Comparison of ENCODE assay signal across 8 cellular contexts in genomic region chr5:103260951-103261350, GRCh38. TPM values are rescaled to one million over a fixed set of nuclear protein-coding genes. Genes with fewer than 3 reads are reported as not detected.
DNase-seq lines count a peak whose midpoint lies in the region; ATAC-seq and TF ChIP-seq lines count a peak whose summit lies in the region.

No MANE protein-coding gene starts in this region.

- H3F3A ChIP-seq in smooth muscle cell (ENCODE audit: low read depth), result peaks cover 3% of the 10 kb centered on the region

- CTCF ChIA-PET in activated naive CD4-positive, alpha-beta T cell treated with anti-CD3 and anti-CD28 coated beads, Interleukin-2, amount 10 ng/mL, durations not matched to agents 7 days and 5 days (lab: Charles Lee), result interaction anchor here (1.5 kb wide), 1 partner anchor 214 kb away, joined by 3 read pairs; no protein-coding TSS in a partner anchor

- H3K36me3 ChIP-seq in OCI-LY3 (replicated peaks; ENCODE audit: low read depth, low read length), result no peaks in the 10 kb centered on the region
- no peaks in the 10 kb centered on the region for H3K36me3 ChIP-seq in smooth muscle cell (ENCODE audit: low read depth)

- no peak overlapping the region for H2AFZ ChIP-seq in OCI-LY3 (ENCODE audit: low read depth, low read length)
- no peak overlapping the region for H2AFZ ChIP-seq in smooth muscle cell (ENCODE audit: low read depth)

- TF ChIP-seq CTCF in OCI-LY3 (IDR thresholded peaks at IDR 0.05; ENCODE audit: low read depth, low read length) (no peak), smooth muscle cell (IDR thresholded peaks at IDR 0.05; ENCODE audit: borderline replicate concordance, insufficient read depth, poor library complexity, severe bottlenecking) (no peak), CD14-positive monocyte (IDR thresholded peaks at IDR 0.05) (no peak)

- no peaks in the 10 kb centered on the region for H3K27me3 ChIP-seq in OCI-LY3 (ENCODE audit: low read depth, low read length)
- no peaks in the 10 kb centered on the region for H3K27me3 ChIP-seq in smooth muscle cell (ENCODE audit: low read depth)

- intact Hi-C loops in CD14-positive monocyte (cut with micrococcal nuclease), result no loop called here

- ATAC-seq in HG02588 (IDR thresholded peaks at IDR 0.05; ENCODE audit: unreplicated experiment), result peak; percentile 24

- peaks cover 27% of the 10 kb centered on the region for H3K27me3 Mint-ChIP-seq in activated naive CD4-positive, alpha-beta T cell treated with anti-CD3 and anti-CD28 coated beads, Interleukin-2, amount 10 ng/mL, durations not matched to agents 7 days and 5 days
- H3K27me3 Mint-ChIP-seq in CD14-positive monocyte (ENCODE audit: low read depth in 3 of 3), result peaks cover 0 to 8% (median 5%) of the 10 kb centered on the region in 3 donors

- peak overlapping the region; percentile 10 for H3K4me3 Mint-ChIP-seq in activated naive CD4-positive, alpha-beta T cell treated with anti-CD3 and anti-CD28 coated beads, Interleukin-2, amount 10 ng/mL, durations not matched to agents 7 days and 5 days
- no peak overlapping the region for H3K4me3 Mint-ChIP-seq in CD14-positive monocyte

- 51% methylated on average over 3 of the region's 3 CpGs for WGBS in smooth muscle cell (ENCODE audit: low lambda C conversion rate)

- DNase-seq in activated naive CD4-positive, alpha-beta T cell treated with anti-CD3 and anti-CD28 coated beads, Interleukin-2, amount 10 ng/mL, durations not matched to agents 7 days and 5 days, result no peak
- no peak for DNase-seq in activated naive CD4-positive, alpha-beta T cell (lab: John Stamatoyannopoulos, UW)
- DNase-seq in smooth muscle cell (lab: John Stamatoyannopoulos, UW; ENCODE audit: unreplicated experiment) (no peak), SHP77 (lab: John Stamatoyannopoulos, UW) (no peak), CD14-positive monocyte (ENCODE audit: low spot score) (no peak), NCI-H774 (lab: John Stamatoyannopoulos, UW) (no peak)

- H3K36me3 Mint-ChIP-seq in activated naive CD4-positive, alpha-beta T cell treated with anti-CD3 and anti-CD28 coated beads, Interleukin-2, amount 10 ng/mL, durations not matched to agents 7 days and 5 days, result peaks cover 1% of the 10 kb centered on the region
- H3K36me3 Mint-ChIP-seq in CD14-positive monocyte, result no peaks in the 10 kb centered on the region

- no peak overlapping the region for H3K9ac ChIP-seq in OCI-LY3 (ENCODE audit: low read length)
- no peak overlapping the region for H3K9ac ChIP-seq in smooth muscle cell (ENCODE audit: low read depth)

- H3K79me2 ChIP-seq in OCI-LY3 (ENCODE audit: low read length) (peaks cover 61% of the 10 kb centered on the region), smooth muscle cell (ENCODE audit: low read depth) (peaks cover 62% of the 10 kb centered on the region)

- H3K9me3 ChIP-seq in OCI-LY3 (ENCODE audit: insufficient read depth, low read length) (no peaks in the 10 kb centered on the region), smooth muscle cell (replicated peaks; ENCODE audit: low read depth) (no peaks in the 10 kb centered on the region)

- H3K9me3 Mint-ChIP-seq in activated naive CD4-positive, alpha-beta T cell treated with anti-CD3 and anti-CD28 coated beads, Interleukin-2, amount 10 ng/mL, durations not matched to agents 7 days and 5 days, result no peaks in the 10 kb centered on the region
- no peaks in the 10 kb centered on the region for H3K9me3 Mint-ChIP-seq in CD14-positive monocyte

- H3K4me2 ChIP-seq in OCI-LY3 (ENCODE audit: low read length) (peak overlapping the region; percentile 83), smooth muscle cell (peak overlapping the region; percentile 99)

- H4K20me1 ChIP-seq in OCI-LY3 (ENCODE audit: insufficient read depth, low read length), result peaks cover 40% of the 10 kb centered on the region
- peaks cover 52% of the 10 kb centered on the region for H4K20me1 ChIP-seq in smooth muscle cell (ENCODE audit: low read depth)

- H3K27ac ChIP-seq in OCI-LY3 (ENCODE audit: low read length), result peak overlapping the region; percentile 38
- no peak overlapping the region for H3K27ac ChIP-seq in smooth muscle cell (ENCODE audit: low read depth)

- H3K4me1 Mint-ChIP-seq in activated naive CD4-positive, alpha-beta T cell treated with anti-CD3 and anti-CD28 coated beads, Interleukin-2, amount 10 ng/mL, durations not matched to agents 7 days and 5 days, result peaks cover 28% of the 10 kb centered on the region
- H3K4me1 Mint-ChIP-seq in CD14-positive monocyte, result peaks cover 32% of the 10 kb centered on the region

- peak overlapping the region; percentile 96 for H3K4me3 ChIP-seq in OCI-LY3 (ENCODE audit: low read length)
- peak overlapping the region; percentile 85 for H3K4me3 ChIP-seq in smooth muscle cell

- H3K4me1 ChIP-seq in OCI-LY3 (ENCODE audit: low read length), result peaks cover 27% of the 10 kb centered on the region
- H3K4me1 ChIP-seq in smooth muscle cell (ENCODE audit: low read depth), result peaks cover 10% of the 10 kb centered on the region

- H3K27ac Mint-ChIP-seq in activated naive CD4-positive, alpha-beta T cell treated with anti-CD3 and anti-CD28 coated beads, Interleukin-2, amount 10 ng/mL, durations not matched to agents 7 days and 5 days, result no peak overlapping the region
- no peak overlapping the region for H3K27ac Mint-ChIP-seq in CD14-positive monocyte

RNA-seq across cellular contexts. Expression of gene MACIR, which starts 2.4 kb away (rescaled TPM):
- total RNA-seq in smooth muscle cell, result 24.0 and 24.7 TPM in 2 replicates
- polyA plus RNA-seq in smooth muscle cell, result 6.7 and 22.7 TPM in 2 replicates
- polyA plus RNA-seq in CD14-positive monocyte, result 1 to 10 TPM; 1.9 TPM
